ENCODE assay signal across 7 cellular contexts in the genomic region with DNA sequence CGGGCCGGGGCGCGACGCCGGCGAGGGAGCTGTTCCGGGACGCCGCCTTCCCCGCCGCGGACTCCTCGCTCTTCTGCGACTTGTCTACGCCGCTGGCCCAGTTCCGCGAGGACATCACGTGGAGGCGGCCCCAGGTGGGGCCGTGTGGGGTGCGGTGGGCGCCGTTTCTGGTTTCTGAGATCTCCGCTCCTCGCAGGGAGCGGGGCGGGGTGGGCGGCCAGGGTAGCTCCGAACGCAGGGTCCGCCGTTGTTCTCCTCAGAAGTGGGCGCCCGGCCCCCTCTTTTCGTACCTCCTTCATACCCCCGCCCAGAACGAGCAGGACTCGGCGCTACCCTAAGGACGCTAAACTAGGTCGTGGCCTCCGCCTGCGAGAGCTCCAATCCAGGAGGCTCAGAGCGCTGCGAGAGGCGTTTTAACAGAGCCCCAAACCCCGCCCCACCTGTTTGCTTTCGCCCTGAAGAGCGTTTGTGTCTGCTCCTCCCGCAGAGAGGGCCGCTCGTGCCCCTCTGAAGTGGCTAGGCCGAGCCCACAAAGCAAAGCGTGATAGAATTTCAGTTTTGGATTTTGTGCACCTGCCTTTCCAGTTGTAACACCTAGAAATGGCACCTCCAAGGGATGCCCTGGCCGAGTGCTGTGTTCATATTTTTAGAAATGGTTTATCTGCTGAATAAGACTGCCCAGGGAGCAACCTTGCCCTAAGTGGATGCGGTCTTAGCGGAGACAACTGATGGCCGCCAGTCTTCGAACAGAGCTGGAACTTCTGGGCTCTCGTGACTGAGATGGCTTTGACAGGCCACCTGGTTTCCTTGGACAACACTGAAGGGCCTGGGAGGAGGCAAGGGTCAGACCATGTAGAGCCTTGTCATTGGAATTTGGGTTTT. TPM values are rescaled to one million over a fixed set of nuclear protein-coding genes. Genes with fewer than 3 reads are reported as not detected.
DNase-seq lines count a peak whose midpoint lies in the region; ATAC-seq and TF ChIP-seq lines count a peak whose summit lies in the region.

No MANE protein-coding gene starts in this region.

- DNase-seq in Peyer's patch = peak; percentile 39 to 69 (median 60)
- peak in 1 of 3 donors; percentile 38 for DNase-seq in right cardiac atrium
- DNase-seq in OCI-M2 (lab: John Stamatoyannopoulos, UW; ENCODE audit: unreplicated experiment) = no peak

- H3K9me3 Mint-ChIP-seq in activated naive CD8-positive, alpha-beta T cell (ENCODE audit: low read depth) = no peaks in the 10 kb centered on the region

- H3K27ac Mint-ChIP-seq in activated naive CD8-positive, alpha-beta T cell = peak overlapping the region; percentile 72

- H3K4me1 Mint-ChIP-seq in activated naive CD8-positive, alpha-beta T cell (ENCODE audit: low read depth) = peaks cover 49% of the 10 kb centered on the region

- 3% methylated on average over 62 of the region's 62 CpGs for WGBS in right cardiac atrium

- H3K9ac ChIP-seq in skeletal muscle tissue (ENCODE audit: low read depth in 1 of 3, low read length in 3 of 3) = peak overlapping the region; percentile 87 to 99 (median 98)

- H3K27me3 ChIP-seq in Peyer's patch = no peaks in the 10 kb centered on the region
- H3K27me3 ChIP-seq in right cardiac atrium (ENCODE audit: control insufficient read depth, insufficient read depth) = no peaks in the 10 kb centered on the region
- no peaks in the 10 kb centered on the region for H3K27me3 ChIP-seq in skeletal muscle tissue (ENCODE audit: control insufficient read depth in 3 of 3, insufficient read depth in 3 of 3, low read length in 3 of 3)

- H3K27ac ChIP-seq in Peyer's patch = peak overlapping the region; percentile 82 to 99 (median 90)
- H3K27ac ChIP-seq in right cardiac atrium (ENCODE audit: low read length) = peak overlapping the region; percentile 28
- H3K27ac ChIP-seq in skeletal muscle tissue (ENCODE audit: low read depth, low read length) = peak overlapping the region; percentile 92

- no peaks in the 10 kb centered on the region for H3K9me3 ChIP-seq in Peyer's patch
- no peaks in the 10 kb centered on the region for H3K9me3 ChIP-seq in right cardiac atrium (ENCODE audit: control insufficient read depth, low read length)
- no peaks in the 10 kb centered on the region for H3K9me3 ChIP-seq in skeletal muscle tissue (ENCODE audit: control insufficient read depth in 3 of 3, low read length in 3 of 3)

- no peak for TF ChIP-seq POLR2A in Peyer's patch (IDR thresholded peaks at IDR 0.05)

- H3K27me3 Mint-ChIP-seq in activated naive CD8-positive, alpha-beta T cell = no peaks in the 10 kb centered on the region

- TF ChIP-seq CTCF in Peyer's patch (IDR thresholded peaks at IDR 0.05) = no peak

- H3K4me3 ChIP-seq in Peyer's patch (peak overlapping the region; percentile 66 to 98 (median 79)), right cardiac atrium (ENCODE audit: low read length) (peak overlapping the region; percentile 79), skeletal muscle tissue (ENCODE audit: low read length in 3 of 3) (peak overlapping the region; percentile 79 to 98 (median 81))

- H3K4me1 ChIP-seq in Peyer's patch = peaks cover 15 to 31% (median 17%) of the 10 kb centered on the region in 4 donors
- H3K4me1 ChIP-seq in right cardiac atrium (ENCODE audit: control insufficient read depth, insufficient read depth, low read length) = peaks cover 15% of the 10 kb centered on the region
- peaks cover 31 to 47% (median 31%) of the 10 kb centered on the region in 3 donors for H3K4me1 ChIP-seq in skeletal muscle tissue (ENCODE audit: control insufficient read depth in 3 of 3, insufficient read depth in 3 of 3, low read length in 3 of 3)

- H3K4me3 Mint-ChIP-seq in activated naive CD8-positive, alpha-beta T cell = peak overlapping the region; percentile 86

- no peaks in the 10 kb centered on the region for H3K36me3 Mint-ChIP-seq in activated naive CD8-positive, alpha-beta T cell

- ATAC-seq in GM18508 (IDR thresholded peaks at IDR 0.05; ENCODE audit: insufficient read depth, unreplicated experiment) = peak; percentile 1
- peak; percentile 10 for ATAC-seq in HG03175 (IDR thresholded peaks at IDR 0.05; ENCODE audit: unreplicated experiment)
- peak in 1 of 2 donors; percentile 23 for ATAC-seq in right cardiac atrium

- intact Hi-C loops in right cardiac atrium (cut with DNase I) = no loop called here

- peaks cover 0 to 29% (median 0%) of the 10 kb centered on the region in 3 donors for H3K36me3 ChIP-seq in Peyer's patch
- peaks cover 21% of the 10 kb centered on the region in 3 donors for H3K36me3 ChIP-seq in skeletal muscle tissue (ENCODE audit: control insufficient read depth in 3 of 3, insufficient read depth in 3 of 3, low read length in 3 of 3)

RNA-seq across cellular contexts. Expression of a gene that starts 0.6 kb away (rescaled TPM):
- 10 to 100 TPM; 48.3 to 96.4 (median 78.9) TPM for total RNA-seq in Peyer's patch
- total RNA-seq in right cardiac atrium = 10 to 100 TPM; 21.2 to 44.3 (median 36.2) TPM
- 40.1 TPM for polyA plus RNA-seq in right cardiac atrium
- total RNA-seq in skeletal muscle tissue = 12.0 TPM

RNA-seq across cellular contexts. Expression of a gene that starts 18.9 kb away (rescaled TPM):
- total RNA-seq in Peyer's patch (100 to 1,000 TPM in 3 of 4 donors, 10 to 100 TPM in 1; 85.0 to 175 (median 154) TPM), right cardiac atrium (10 to 100 TPM; 40.4 to 61.6 (median 58.0) TPM), skeletal muscle tissue (15.7 TPM)
- 108 TPM for polyA plus RNA-seq in right cardiac atrium

RNA-seq across cellular contexts. Expression of a gene that starts 27.0 kb away (rescaled TPM):
- total RNA-seq in Peyer's patch (10 to 100 TPM in 1 of 4 donors, 1 to 10 TPM in 3; 4.2 to 10.1 (median 7.1) TPM), right cardiac atrium (10 to 100 TPM in 3 of 4 donors, 1 to 10 TPM in 1; 9.6 to 14.9 (median 11.7) TPM), skeletal muscle tissue (8.4 TPM)
- polyA plus RNA-seq in right cardiac atrium = 10.9 TPM

RNA-seq across cellular contexts. Expression of a gene that starts 29.4 kb away (rescaled TPM):
- total RNA-seq in Peyer's patch = 10 to 100 TPM; 27.8 to 89.1 (median 40.1) TPM
- 1 to 10 TPM; 7.3 to 8.0 (median 7.6) TPM for total RNA-seq in right cardiac atrium
- polyA plus RNA-seq in right cardiac atrium = 3.5 TPM
- total RNA-seq in skeletal muscle tissue = 5.2 TPM

RNA-seq across cellular contexts. Expression of a gene that starts 38.1 kb away (rescaled TPM):
- total RNA-seq in Peyer's patch (100 to 1,000 TPM in 3 of 4 donors, 10 to 100 TPM in 1; 61.1 to 341 (median 261) TPM), right cardiac atrium (1 to 10 TPM in 2 of 4 donors, under 1 TPM in 2; 0.53 to 1.4 (median 1.0) TPM), skeletal muscle tissue (1.0 TPM)
- polyA plus RNA-seq in right cardiac atrium = 0.84 TPM

Comparison
In these comparisons a context has a peak if more than half of its experiments do, and no peak if none do; other contexts are left out.
1. H3K27ac ChIP-seq: peak in every context shown above with its lines; median percentile 92 in skeletal muscle tissue; 90 in Peyer's patch; 28 in right cardiac atrium.